In genomic region chr1:203327684-203328457, GRCh38 we compare ENCODE assay signal across 8 cellular contexts. TPM values are rescaled to one million over a fixed set of nuclear protein-coding genes. Genes with fewer than 3 reads are reported as not detected.
A peak's percentile ranks its signal among the peaks of the same experiment; 100 is the strongest.
DNase-seq lines count a peak whose midpoint lies in the region; ATAC-seq and TF ChIP-seq lines count a peak whose summit lies in the region.

No MANE protein-coding gene starts in this region.

- WGBS in adipose tissue, 3 donors = 8 to 9% (median 8%) methylated on average over 28 to 31 of the region's 31 CpGs
- WGBS in heart right ventricle, 2 donors = 9 to 11% methylated on average over 31 of the region's 31 CpGs

- H3K36me3 ChIP-seq in heart right ventricle = no peaks in the 10 kb centered on the region

- peak overlapping the region; percentile 81 for H3K27ac ChIP-seq in adipose tissue (ENCODE audit: low read depth, low read length)
- H3K27ac ChIP-seq in heart right ventricle = peak overlapping the region; percentile 85 to 98 (median 94)

- no peaks in the 10 kb centered on the region for H3K27me3 ChIP-seq in heart right ventricle

- peak in 7 of 9 donors; percentile 28 to 77 (median 59) for TF ChIP-seq CTCF in heart right ventricle (IDR thresholded peaks at IDR 0.05)

- peak overlapping the region; percentile 5 to 63 (median 57) for H3K4me3 ChIP-seq in heart right ventricle

- intact Hi-C loops in heart right ventricle (cut with DNase I) = loop anchor here in 6 of 10 donors (1.0 to 2.0 kb wide), 5 partner anchors 21 to 57 kb away; no protein-coding TSS in a partner anchor
- intact Hi-C loops in posterior cingulate gyrus (cut with DNase I) = loop anchor here (1.0 to 2.0 kb wide), 2 partner anchors 22 to 55 kb away; no protein-coding TSS in a partner anchor

- DNase-seq in ELF-1 (ENCODE audit: low read depth, low spot score) (peak; percentile 86), HuH-7 (ENCODE audit: low spot score) (peak; percentile 68), SHP77 treated with DMSO at 0.1 percent for 48 hours (lab: John Stamatoyannopoulos, UW) (peak; percentile 87), heart right ventricle (peak; percentile 60 to 63), posterior cingulate gyrus (peak in 9 of 10 donors; percentile 43 to 96 (median 66)), ureter (ENCODE audit: low spot score) (no peak)

- H3K9me3 ChIP-seq in heart right ventricle = no peaks in the 10 kb centered on the region

- peaks cover 24 to 56% (median 51%) of the 10 kb centered on the region in 9 donors for H3K4me1 ChIP-seq in heart right ventricle

- ATAC-seq in GM21526 (IDR thresholded peaks at IDR 0.05; ENCODE audit: low FRiP score, unreplicated experiment) = peak; percentile 17
- peak; percentile 42 to 71 (median 65) for ATAC-seq in heart right ventricle

RNA-seq across cellular contexts. Expression of gene BTG2, which starts 22.6 kb away (rescaled TPM):
- polyA plus RNA-seq in adipose tissue (100 to 1,000 TPM; 292 to 386 (median 336) TPM), heart right ventricle (10 to 100 TPM; 28.3 to 49.6 TPM)
- total RNA-seq in heart right ventricle (100 to 1,000 TPM in 3 of 10 donors, 10 to 100 TPM in 7; 26.4 to 349 (median 58.9) TPM), ureter (199 TPM)

RNA-seq across cellular contexts. Expression of gene FMOD, which starts 23.1 kb away (rescaled TPM):
- 10 to 100 TPM in 2 of 3 donors, 1 to 10 TPM in 1; 7.4 to 47.6 (median 38.1) TPM for polyA plus RNA-seq in adipose tissue
- 10 to 100 TPM in 5 of 10 donors, 1 to 10 TPM in 5; 7.0 to 20.5 (median 10.7) TPM for total RNA-seq in heart right ventricle
- 10 to 100 TPM in 1 of 2 donors, 1 to 10 TPM in 1; 4.5 to 11.2 TPM for polyA plus RNA-seq in heart right ventricle
- total RNA-seq in ureter = 59.0 TPM
